Comparison of ENCODE assay signal across 8 cellular contexts in the genomic region with DNA sequence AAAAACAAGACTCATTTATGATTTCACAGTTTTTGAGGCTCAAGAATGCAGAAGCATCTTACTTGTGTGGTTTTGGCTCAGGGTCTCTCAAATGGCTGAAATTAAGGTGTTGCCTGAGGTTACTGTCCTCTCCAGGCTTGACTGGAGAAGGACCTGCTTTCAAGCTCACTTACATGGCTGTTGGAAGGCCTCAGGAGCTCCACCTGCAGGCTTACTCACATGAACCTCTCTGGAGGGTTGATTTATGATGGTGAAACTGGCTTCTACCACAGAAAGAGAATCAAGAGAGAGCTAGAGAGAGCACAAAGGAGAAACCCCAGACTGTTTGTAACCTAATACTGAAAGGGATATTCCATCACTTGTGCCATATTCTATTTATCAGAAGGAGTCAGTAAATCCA. TPM values are rescaled to one million over a fixed set of nuclear protein-coding genes. Genes with fewer than 3 reads are reported as not detected.
DNase-seq lines count a peak whose midpoint lies in the region; ATAC-seq and TF ChIP-seq lines count a peak whose summit lies in the region.

No MANE protein-coding gene starts in this region.

- H3K4me3 Mint-ChIP-seq in natural killer cell treated with Interleukin-12 subunit alpha and Interleukin-12 subunit beta and Interleukin-15 and Interleukin-18, amount 100 ng/mL, for 72 hours = no peak overlapping the region

- H3K27me3 Mint-ChIP-seq in natural killer cell treated with Interleukin-12 subunit alpha and Interleukin-12 subunit beta and Interleukin-15 and Interleukin-18, amount 100 ng/mL, for 72 hours = peaks cover 4 to 14% of the 10 kb centered on the region in 2 donors

- peak; percentile 40 for TF ChIP-seq CTCF in AG09309 (IDR thresholded peaks at IDR 0.05; ENCODE audit: control insufficient read depth, insufficient read depth, low read depth, low read length, missing control alignments)

- H3K27ac Mint-ChIP-seq in natural killer cell treated with Interleukin-12 subunit alpha and Interleukin-12 subunit beta and Interleukin-15 and Interleukin-18, amount 100 ng/mL, for 72 hours = no peak overlapping the region

- no peak overlapping the region for H3K4me3 ChIP-seq in AG09309 (ENCODE audit: control insufficient read depth, low read depth, low read length)
- H3K4me3 ChIP-seq in Jurkat, Clone E6-1 (ENCODE audit: low read length) = no peak overlapping the region

- peaks cover 4% of the 10 kb centered on the region for H3K36me3 Mint-ChIP-seq in natural killer cell treated with Interleukin-12 subunit alpha and Interleukin-12 subunit beta and Interleukin-15 and Interleukin-18, amount 100 ng/mL, for 72 hours

- no peaks in the 10 kb centered on the region for H3K4me1 Mint-ChIP-seq in natural killer cell treated with Interleukin-12 subunit alpha and Interleukin-12 subunit beta and Interleukin-15 and Interleukin-18, amount 100 ng/mL, for 72 hours (ENCODE audit: low read depth in 2 of 2)

- in situ Hi-C loops in T47D (cut with HindIII; ENCODE audit: low pct_unique_long_range_greater_than_20kb, low sequenced_read_pairs) = no loop called here

- H3K9me3 Mint-ChIP-seq in natural killer cell treated with Interleukin-12 subunit alpha and Interleukin-12 subunit beta and Interleukin-15 and Interleukin-18, amount 100 ng/mL, for 72 hours = peaks cover 10% of the 10 kb centered on the region

- DNase-seq in AG09309 (ENCODE audit: low read depth) = no peak
- peak; percentile 16 for DNase-seq in Jurkat, Clone E6-1 (ENCODE audit: low read depth, low spot score)
- peak; percentile 60 to 91 for DNase-seq in T47D (ENCODE audit: low read depth in 1 of 2, low spot score in 1 of 2)
- no peak for DNase-seq in natural killer cell treated with Interleukin-12 subunit alpha and Interleukin-12 subunit beta and Interleukin-15 and Interleukin-18, amount 100 ng/mL, for 72 hours (ENCODE audit: low spot score)
- no peak for DNase-seq in activated CD4-positive, CD25-positive, alpha-beta regulatory T cell (lab: John Stamatoyannopoulos, UW)
- DNase-seq in CD1c-positive myeloid dendritic cell (ENCODE audit: extremely low spot score) = no peak

- peak; percentile 92 for ATAC-seq in GM18867 (IDR thresholded peaks at IDR 0.05; ENCODE audit: unreplicated experiment)
- ATAC-seq in natural killer cell treated with Interleukin-12 subunit alpha and Interleukin-12 subunit beta and Interleukin-15 and Interleukin-18, amount 100 ng/mL, for 72 hours = no peak
- no peak for ATAC-seq in GM19455 (IDR thresholded peaks at IDR 0.05; ENCODE audit: unreplicated experiment)

RNA-seq across cellular contexts. Expression of a gene that starts 6.2 kb away (rescaled TPM):
- polyA plus RNA-seq in Jurkat, Clone E6-1 (2012; ENCODE audit: insufficient read depth, insufficient read length) = not detected
- not detected for total RNA-seq in natural killer cell treated with Interleukin-12 subunit alpha and Interleukin-12 subunit beta and Interleukin-15 and Interleukin-18, amount 100 ng/mL, for 72 hours

Comparison
In these comparisons a context has a peak if more than half of its experiments do, and no peak if none do; other contexts are left out.
1. DNase-seq: peak in Jurkat, Clone E6-1 (single experiment) and T47D (2 of 2); none in AG09309 (single experiment), natural killer cell treated with Interleukin-12 subunit alpha and Interleukin-12 subunit beta and Interleukin-15 and Interleukin-18, amount 100 ng/mL, for 72 hours (single experiment), activated CD4-positive, CD25-positive, alpha-beta regulatory T cell (0 of 4) and CD1c-positive myeloid dendritic cell (single experiment).